Comparison of ENCODE assay signal across 8 cellular contexts in the genomic region with DNA sequence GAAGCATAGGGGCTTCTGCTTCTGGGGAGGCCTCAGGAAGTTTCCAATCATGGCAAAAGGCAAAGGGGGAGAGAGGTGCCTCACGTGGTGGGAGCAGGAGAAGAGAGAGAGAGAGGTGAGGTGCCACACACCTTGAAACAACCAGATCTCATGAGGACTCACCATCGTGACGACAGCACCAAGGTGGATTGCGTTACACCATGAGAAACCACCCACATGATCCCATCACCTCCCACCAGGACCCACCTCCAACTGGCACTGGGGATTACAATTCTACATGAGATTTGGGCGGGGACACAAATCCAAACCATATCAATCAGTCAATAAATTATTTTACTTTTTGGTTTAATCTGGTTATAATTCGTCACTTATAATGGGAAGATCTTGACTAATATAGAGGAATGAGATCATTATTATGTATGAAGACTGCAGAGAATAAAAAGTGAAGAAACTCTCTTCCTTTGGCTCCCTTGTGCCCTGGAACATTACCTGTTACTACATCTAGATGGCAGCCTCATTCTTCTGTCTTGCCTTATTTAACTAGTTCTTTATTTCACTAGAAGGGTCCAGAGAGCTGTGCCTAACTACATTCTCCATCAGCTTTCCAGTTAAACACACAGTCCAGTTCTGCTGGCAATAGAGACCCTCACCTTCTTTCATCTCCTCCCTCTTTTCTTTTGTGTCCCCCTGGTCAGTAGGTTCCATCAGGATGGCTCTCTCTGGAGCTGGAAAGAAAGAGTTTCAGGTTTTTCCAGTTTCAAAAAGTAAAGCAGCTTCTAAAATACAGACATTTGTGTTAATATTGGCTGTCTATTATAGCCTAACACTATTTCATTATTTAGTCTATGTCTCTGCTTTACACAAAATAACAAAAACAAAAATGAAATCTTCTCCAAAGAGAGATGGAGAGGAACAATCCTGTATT. TPM values are rescaled to one million over a fixed set of nuclear protein-coding genes. Genes with fewer than 3 reads are reported as not detected.
DNase-seq lines count a peak whose midpoint lies in the region; ATAC-seq and TF ChIP-seq lines count a peak whose summit lies in the region.

No MANE protein-coding gene starts in this region.

- no peak for DNase-seq in BE2C
- DNase-seq in HCT116 (ENCODE audit: low read depth, low spot score): peak; percentile 4
- DNase-seq in NCI-H774 (lab: John Stamatoyannopoulos, UW): peak; percentile 14
- DNase-seq in fibroblast of lung (ENCODE audit: low read depth in 2 of 2): peak in 1 of 2 donors; percentile 47
- DNase-seq in stromal cell of bone marrow (ENCODE audit: low read depth): peak; percentile 3
- DNase-seq in effector CD8-positive, alpha-beta T cell (lab: John Stamatoyannopoulos, UW): no peak
- no peak for DNase-seq in DMS79 treated with DMSO at 0.1 percent for 48 hours (lab: John Stamatoyannopoulos, UW)
- no peak for DNase-seq in activated naive CD4-positive, alpha-beta T cell treated with Interleukin-2 at 50 U/mL for 16 hours

- H3K9me2 ChIP-seq in HCT116 (ENCODE audit: insufficient read depth): no peaks in the 10 kb centered on the region

- no TSS peak for BruUV-seq in HCT116 (replicated peaks; lab: Mats Ljungman, UMichigan)

- H3K79me2 ChIP-seq in HCT116 (ENCODE audit: insufficient read depth, low read length) (no peaks in the 10 kb centered on the region), fibroblast of lung (ENCODE audit: control insufficient read depth, insufficient read depth, low read length) (no peaks in the 10 kb centered on the region)

- intact Hi-C loops in HCT116 (cut with micrococcal nuclease): loop anchor here (1.0 to 5.0 kb wide), 3 partner anchors 85 to 440 kb away; no protein-coding TSS in a partner anchor

- no peaks in the 10 kb centered on the region for H4K20me1 ChIP-seq in HCT116 (ENCODE audit: insufficient read depth)
- H4K20me1 ChIP-seq in fibroblast of lung (ENCODE audit: control insufficient read depth, extremely low read depth, insufficient read depth, low read length): no peaks in the 10 kb centered on the region

- H3K4me1 ChIP-seq in BE2C (no peaks in the 10 kb centered on the region), HCT116 (ENCODE audit: control insufficient read depth in 1 of 2, insufficient read depth in 2 of 2, low read length in 2 of 2) (no peaks in the 10 kb centered on the region), fibroblast of lung (ENCODE audit: control insufficient read depth, extremely low read depth, insufficient read depth, low read length) (no peaks in the 10 kb centered on the region)

- no peaks in the 10 kb centered on the region for H3K36me3 ChIP-seq in BE2C
- no peaks in the 10 kb centered on the region for H3K36me3 ChIP-seq in HCT116 (ENCODE audit: control insufficient read depth in 1 of 2, insufficient read depth in 2 of 2, low read length in 2 of 2)
- no peaks in the 10 kb centered on the region for H3K36me3 ChIP-seq in fibroblast of lung (ENCODE audit: control insufficient read depth, insufficient read depth, low read length)

- peak; percentile 67 for TF ChIP-seq RAD21 in HCT116 (IDR thresholded peaks at IDR 0.05; ENCODE audit: low read depth)

- CTCF ChIA-PET in HCT116 (lab: Charles Lee): interaction anchor here (0.8 to 1.9 kb wide), 4 partner anchors 10 to 440 kb away, joined by 3 to 19 read pairs (median 7); no protein-coding TSS in a partner anchor

- H3K4me3 ChIP-seq in BE2C (ENCODE audit: low read depth, low read length) (no peak overlapping the region), HCT116 (replicated peaks in 1 of 2; ENCODE audit: low read depth in 1 of 2, low read length in 2 of 2) (no peak overlapping the region), fibroblast of lung (replicated peaks in 1 of 4; ENCODE audit: control extremely low read depth in 1 of 4, insufficient read depth in 1 of 4, low read depth in 3 of 4, low read length in 4 of 4) (no peak overlapping the region)

- TF ChIP-seq POLR2A in HCT116 (IDR thresholded peaks at IDR 0.05; ENCODE audit: borderline replicate concordance, extremely low read depth, insufficient read depth, insufficient read length): no peak

- TF ChIP-seq CTCF in BE2C (IDR thresholded peaks at IDR 0.05; ENCODE audit: low read depth, low read length): peak; percentile 58
- TF ChIP-seq CTCF in HCT116 (IDR thresholded peaks at IDR 0.05 in 2 of 3, conservative IDR thresholded peaks at IDR 0.05 in 1 of 3; ENCODE audit: borderline replicate concordance in 1 of 3, insufficient read depth in 1 of 3, low read depth in 2 of 3, low read length in 2 of 3): peak; percentile 39 to 57 (median 49); a peak in 5 of 6 replicates
- TF ChIP-seq CTCF in fibroblast of lung (conservative IDR thresholded peaks at IDR 0.05 in 1 of 2, IDR thresholded peaks at IDR 0.05 in 1 of 2; ENCODE audit: low read depth in 1 of 2, low read length in 2 of 2): peak; percentile 29 to 60

- POLR2A ChIA-PET in HCT116 (lab: Charles Lee): no interaction called here

- RAD21 ChIA-PET in HCT116 (lab: Charles Lee; ENCODE audit: low non-redundant PET in 1 of 2, low total read pairs in 2 of 2, uncharacterized antibody in 2 of 2, unreplicated experiment in 2 of 2): no interaction called here

- ATAC-seq in HCT116: peak; percentile 80

- no peak overlapping the region for H3K4me2 ChIP-seq in HCT116 (ENCODE audit: low read length)
- H3K4me2 ChIP-seq in fibroblast of lung (ENCODE audit: extremely low read depth, insufficient read depth, low read length): no peak overlapping the region

- H3K27me3 ChIP-seq in BE2C: 0 out of 2 replicates have a peak, but pooled peaks cover 3% of the 10 kb centered on the region
- H3K27me3 ChIP-seq in HCT116 (ENCODE audit: insufficient read depth, low read length): peaks cover 20% of the 10 kb centered on the region; the same call in 1 of the 2 replicates
- no peaks in the 10 kb centered on the region for H3K27me3 ChIP-seq in fibroblast of lung (ENCODE audit: control insufficient read depth, insufficient read depth, low read length)

- H3K9ac ChIP-seq in HCT116 (ENCODE audit: low read length) (no peak overlapping the region), fibroblast of lung (ENCODE audit: insufficient read depth, low read length) (no peak overlapping the region)

- H3K27ac ChIP-seq in HCT116 (ENCODE audit: low read depth, low read length): no peak overlapping the region
- no peak overlapping the region for H3K27ac ChIP-seq in fibroblast of lung (ENCODE audit: insufficient read depth, low read length)

- H3K9me3 ChIP-seq in BE2C (no peaks in the 10 kb centered on the region), HCT116 (ENCODE audit: control insufficient read depth in 1 of 2, insufficient read depth in 1 of 2, low read depth in 1 of 2, low read length in 2 of 2) (no peaks in the 10 kb centered on the region), fibroblast of lung (ENCODE audit: control insufficient read depth, insufficient read depth, low read depth, low read length) (no peaks in the 10 kb centered on the region)

- no peak overlapping the region for H2AFZ ChIP-seq in HCT116 (ENCODE audit: low read depth, low read length, poor library complexity, severe bottlenecking)
- no peak overlapping the region for H2AFZ ChIP-seq in fibroblast of lung (ENCODE audit: low read length)

TF ChIP-seq in HCT116, 20 proteins besides CTCF, POLR2A, EP300 and RAD21 (continues in another document):
- no peak for TF ChIP-seq MAX (IDR thresholded peaks at IDR 0.05)
- TF ChIP-seq POLR2AphosphoS5 (IDR thresholded peaks at IDR 0.05; ENCODE audit: low read depth, low read length): no peak
- TF ChIP-seq JUND (IDR thresholded peaks at IDR 0.05): no peak
- no peak for TF ChIP-seq EGR1 (IDR thresholded peaks at IDR 0.05; ENCODE audit: low read depth)
- TF ChIP-seq EZH2phosphoT487 (IDR thresholded peaks at IDR 0.05; ENCODE audit: borderline replicate concordance): no peak
- TF ChIP-seq CBX3 (IDR thresholded peaks at IDR 0.05; ENCODE audit: low read depth): no peak

RNA-seq across cellular contexts. Expression of gene SPINK7, which starts 21.7 kb away (rescaled TPM):
- polyA plus RNA-seq in BE2C (2012; ENCODE audit: insufficient read depth, insufficient read length, low read depth): not detected
- total RNA-seq in HCT116 (2021; ENCODE audit: unreplicated experiment): not detected
- polyA plus RNA-seq in HCT116 (2012): 0.12 TPM in 1 of 2 replicates, not detected in the other
- not detected in 2 replicates for total RNA-seq in fibroblast of lung
- polyA plus RNA-seq in fibroblast of lung: not detected in 2 replicates
- not detected in 2 replicates for polyA plus RNA-seq in fibroblast of lung (2012)
- polyA minus RNA-seq in fibroblast of lung (ENCODE audit: low replicate concordance): not detected in 2 replicates

RNA-seq across cellular contexts. Expression of gene SPINK13, which starts 21.9 kb away (rescaled TPM):
- polyA plus RNA-seq in BE2C (2012; ENCODE audit: insufficient read depth, insufficient read length, low read depth): not detected
- not detected for total RNA-seq in HCT116 (2021; ENCODE audit: unreplicated experiment)
- polyA plus RNA-seq in HCT116 (2012): 0.05 TPM in 1 of 2 replicates, not detected in the other
- total RNA-seq in fibroblast of lung: not detected in 2 replicates
- polyA plus RNA-seq in fibroblast of lung: not detected in 2 replicates
- polyA plus RNA-seq in fibroblast of lung (2012): not detected in 2 replicates
- not detected in 2 replicates for polyA minus RNA-seq in fibroblast of lung (ENCODE audit: low replicate concordance)

RNA-seq across cellular contexts. Expression of gene SPINK9, which starts 44.8 kb away (rescaled TPM):
- not detected for polyA plus RNA-seq in BE2C (2012; ENCODE audit: insufficient read depth, insufficient read length, low read depth)
- total RNA-seq in HCT116 (2021; ENCODE audit: unreplicated experiment) (not detected), fibroblast of lung (not detected in 2 replicates)
- polyA plus RNA-seq in HCT116 (2012): not detected in 2 replicates
- polyA plus RNA-seq in fibroblast of lung: not detected in 2 replicates
- not detected in 2 replicates for polyA plus RNA-seq in fibroblast of lung (2012)
- polyA minus RNA-seq in fibroblast of lung (ENCODE audit: low replicate concordance): not detected in 2 replicates

RNA-seq across cellular contexts. Expression of gene MARCOL, which starts 52.2 kb away (rescaled TPM):
- not detected for polyA plus RNA-seq in BE2C (2012; ENCODE audit: insufficient read depth, insufficient read length, low read depth)
- total RNA-seq in HCT116 (2021; ENCODE audit: unreplicated experiment) (not detected), fibroblast of lung (not detected in 2 replicates)
- not detected in 2 replicates for polyA plus RNA-seq in HCT116 (2012)
- not detected in 2 replicates for polyA plus RNA-seq in fibroblast of lung
- not detected in 2 replicates for polyA plus RNA-seq in fibroblast of lung (2012)
- polyA minus RNA-seq in fibroblast of lung (ENCODE audit: low replicate concordance): not detected in 2 replicates

Comparison
In these comparisons a context has a peak if more than half of its experiments do, and no peak if none do; other contexts are left out.
1. DNase-seq: peak in HCT116 (single experiment), NCI-H774 (single experiment) and stromal cell of bone marrow (single experiment); none in BE2C (single experiment), effector CD8-positive, alpha-beta T cell (single experiment), DMS79 treated with DMSO at 0.1 percent for 48 hours (single experiment) and activated naive CD4-positive, alpha-beta T cell treated with Interleukin-2 at 50 U/mL for 16 hours (single experiment).
2. Peak in every context shown above with its lines, with median percentiles within 50 percentile points of each other: CTCF ChIP-seq.